38 cellular contexts compared by ENCODE assay signal in the genomic region with DNA sequence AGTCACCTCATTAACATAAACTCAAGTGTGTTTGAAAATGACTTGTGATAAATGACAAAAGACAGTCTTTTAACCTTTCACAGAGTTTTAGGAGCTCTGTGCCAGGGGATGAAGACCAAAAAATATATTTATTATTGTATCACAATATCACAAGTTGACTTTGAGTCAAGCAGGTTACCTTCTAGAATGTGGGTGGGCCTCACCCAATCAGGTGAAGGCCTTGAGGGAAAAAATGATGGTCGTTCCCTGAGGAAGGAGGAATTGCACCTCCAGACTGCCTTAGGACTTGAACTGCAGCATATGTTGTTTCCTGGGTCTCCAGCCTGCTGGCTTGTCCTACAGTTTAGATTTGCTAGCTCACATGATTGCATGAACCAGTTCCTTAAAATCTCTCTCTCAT.
"Had no signal": no experiment of that assay in that cellular context is flagged by ENCODE, and none has a peak within 500 bp of the region (broad histone marks: within the 10 kb centered on the region; RNA-seq: fewer than 3 reads in every experiment).

No MANE protein-coding gene starts in this region.

- H3K4me1 Mint-ChIP-seq: activated CD4-positive, alpha-beta memory T cell treated with anti-CD3 and anti-CD28 coated beads, Interleukin-2, amount 10 ng/mL, durations not matched to agents 7 days and 5 days; activated CD4-positive, alpha-beta T cell treated with anti-CD3 and anti-CD28 coated beads for 36 hours; activated CD4-positive, alpha-beta T cell treated with anti-CD3 and anti-CD28 coated beads, Interleukin-2, amount 10 ng/mL, durations not matched to agents 7 days and 5 days; activated CD8-positive, alpha-beta memory T cell treated with anti-CD3 and anti-CD28 coated beads, Interleukin-2, amount 10 ng/mL, durations not matched to agents 7 days and 5 days; activated naive CD4-positive, alpha-beta T cell treated with anti-CD3 and anti-CD28 coated beads, Interleukin-2, amount 10 ng/mL, durations not matched to agents 7 days and 5 days; activated naive CD4-positive, alpha-beta T cell treated with anti-CD3 and anti-CD28 coated beads, Interleukin-2, amount 50 U/mL, for 24 hours; activated naive CD8-positive, alpha-beta T cell treated with anti-CD3 and anti-CD28 coated beads, Interleukin-2, amount 10 ng/mL, durations not matched to agents 7 days and 5 days; activated naive CD8-positive, alpha-beta T cell treated with anti-CD3 and anti-CD28 coated beads, Interleukin-2, amount 50 U/mL, for 24 hours; brain; central memory CD8-positive, alpha-beta T cell had no signal

- DNase-seq: activated CD4-positive, alpha-beta memory T cell treated with anti-CD3 and anti-CD28 coated beads, Interleukin-2, amount 10 ng/mL, durations not matched to agents 7 days and 5 days; activated CD4-positive, alpha-beta T cell treated with anti-CD3 and anti-CD28 coated beads for 1 hour; activated CD4-positive, alpha-beta T cell treated with anti-CD3 and anti-CD28 coated beads for 36 hours; activated CD4-positive, alpha-beta T cell treated with anti-CD3 and anti-CD28 coated beads for 48 hours; activated CD4-positive, alpha-beta T cell treated with anti-CD3 and anti-CD28 coated beads, Interleukin-2, amount 10 ng/mL, durations not matched to agents 7 days and 5 days; activated CD4-positive, alpha-beta T cell treated with anti-CD3 and anti-CD28 coated beads, Interleukin-2, amount 50 U/mL, for 48 hours; activated CD4-positive, CD25-positive, alpha-beta regulatory T cell; activated CD8-positive, alpha-beta memory T cell treated with anti-CD3 and anti-CD28 coated beads for 24 hours; activated CD8-positive, alpha-beta memory T cell treated with anti-CD3 and anti-CD28 coated beads, Interleukin-2, amount 10 ng/mL, durations not matched to agents 7 days and 5 days; activated CD8-positive, alpha-beta T cell treated with anti-CD3 and anti-CD28 coated beads, Interleukin-2, amount 10 ng/mL, durations not matched to agents 7 days and 5 days; activated effector memory CD4-positive, alpha-beta T cell treated with Interleukin-2 at 50 U/mL for 16 hours; activated gamma-delta T cell; activated naive CD4-positive, alpha-beta T cell treated with anti-CD3 and anti-CD28 coated beads, Interleukin-2, amount 10 ng/mL, durations not matched to agents 7 days and 5 days; activated naive CD4-positive, alpha-beta T cell treated with Interleukin-2 at 50 U/mL for 16 hours; activated naive CD8-positive, alpha-beta T cell treated with anti-CD3 and anti-CD28 coated beads, Interleukin-2, amount 10 ng/mL, durations not matched to agents 7 days and 5 days; activated naive CD8-positive, alpha-beta T cell treated with anti-CD3 and anti-CD28 coated beads, Interleukin-2, amount 50 U/mL, for 24 hours; activated T-cell treated with anti-CD3 and anti-CD28 coated beads, Interleukin-2, amount 50 U/mL, for 24 hours; activated T-cell treated with anti-CD3 and anti-CD28 coated beads, Interleukin-2, amount 50 U/mL, for 48 hours; amygdala; anterior cingulate cortex; caudate nucleus; cerebellar nuclear complex; colonic mucosa; T-helper 2 cell; T-helper 9 cell had no signal

- H3K9me3 ChIP-seq: ascending aorta, colonic mucosa had no signal

- H3K27ac Mint-ChIP-seq: activated CD4-positive, alpha-beta memory T cell treated with anti-CD3 and anti-CD28 coated beads, Interleukin-2, amount 10 ng/mL, durations not matched to agents 7 days and 5 days; activated CD4-positive, alpha-beta T cell treated with anti-CD3 and anti-CD28 coated beads for 36 hours; activated CD4-positive, alpha-beta T cell treated with anti-CD3 and anti-CD28 coated beads, Interleukin-2, amount 10 ng/mL, durations not matched to agents 7 days and 5 days; activated CD8-positive, alpha-beta memory T cell treated with anti-CD3 and anti-CD28 coated beads, Interleukin-2, amount 10 ng/mL, durations not matched to agents 7 days and 5 days; activated CD8-positive, alpha-beta T cell treated with anti-CD3 and anti-CD28 coated beads, Interleukin-2, amount 10 ng/mL, durations not matched to agents 7 days and 5 days; activated naive CD4-positive, alpha-beta T cell treated with anti-CD3 and anti-CD28 coated beads, Interleukin-2, amount 10 ng/mL, durations not matched to agents 7 days and 5 days; activated naive CD4-positive, alpha-beta T cell treated with anti-CD3 and anti-CD28 coated beads, Interleukin-2, amount 50 U/mL, for 24 hours; activated naive CD8-positive, alpha-beta T cell; activated naive CD8-positive, alpha-beta T cell treated with anti-CD3 and anti-CD28 coated beads, Interleukin-2, amount 10 ng/mL, durations not matched to agents 7 days and 5 days; activated naive CD8-positive, alpha-beta T cell treated with anti-CD3 and anti-CD28 coated beads, Interleukin-2, amount 50 U/mL, for 24 hours; activated T-cell treated with anti-CD3 and anti-CD28 coated beads, Interleukin-2, amount 50 U/mL, for 24 hours; activated T-helper 2 cell treated with anti-CD3 and anti-CD28 coated beads, Interferon-gamma antibody, Interleukin-2, Interleukin-4, amounts not matched to agents 10 μg/mL and 5 μg/mL and 100 μg/mL, durations not matched to agents 14 hours and 24 hours and 36 hours; brain; T-helper 1 cell treated with Interleukin-12 subunit alpha and Interleukin-12 subunit beta and Interleukin-4 antibody, amounts not matched to agents 30 μg/mL and 1 μg/mL, for 36 hours; T-helper 2 cell treated with Interferon-gamma antibody and Interleukin-4, amounts not matched to agents 5 μg/mL and 100 μg/mL, for 36 hours had no signal

- H3K9me3 Mint-ChIP-seq: activated CD4-positive, alpha-beta memory T cell treated with anti-CD3 and anti-CD28 coated beads, Interleukin-2, amount 10 ng/mL, durations not matched to agents 7 days and 5 days; activated CD4-positive, alpha-beta T cell treated with anti-CD3 and anti-CD28 coated beads, Interleukin-2, amount 10 ng/mL, durations not matched to agents 7 days and 5 days; activated naive CD4-positive, alpha-beta T cell treated with anti-CD3 and anti-CD28 coated beads, Interleukin-2, amount 10 ng/mL, durations not matched to agents 7 days and 5 days; activated naive CD4-positive, alpha-beta T cell treated with anti-CD3 and anti-CD28 coated beads, Interleukin-2, amount 50 U/mL, for 24 hours; activated naive CD8-positive, alpha-beta T cell treated with anti-CD3 and anti-CD28 coated beads, Interleukin-2, amount 10 ng/mL, durations not matched to agents 7 days and 5 days; activated naive CD8-positive, alpha-beta T cell treated with anti-CD3 and anti-CD28 coated beads, Interleukin-2, amount 50 U/mL, for 24 hours; activated T-cell treated with anti-CD3 and anti-CD28 coated beads, Interleukin-2, amount 50 U/mL, for 24 hours; activated T-helper 2 cell treated with anti-CD3 and anti-CD28 coated beads, Interferon-gamma antibody, Interleukin-2, Interleukin-4, amounts not matched to agents 10 μg/mL and 5 μg/mL and 100 μg/mL, durations not matched to agents 14 hours and 24 hours and 36 hours; brain; central memory CD8-positive, alpha-beta T cell; T-helper 1 cell treated with Interleukin-12 subunit alpha and Interleukin-12 subunit beta and Interleukin-4 antibody, amounts not matched to agents 30 μg/mL and 1 μg/mL, for 36 hours; T-helper 2 cell treated with Interferon-gamma antibody and Interleukin-4, amounts not matched to agents 5 μg/mL and 100 μg/mL, for 36 hours had no signal

- H3K4me3 ChIP-seq: ascending aorta, cardiac muscle cell, colonic mucosa had no signal

- H3K27me3 ChIP-seq: ascending aorta, cardiac muscle cell, colonic mucosa had no signal

- H3K4me3 Mint-ChIP-seq: activated CD4-positive, alpha-beta memory T cell treated with anti-CD3 and anti-CD28 coated beads, Interleukin-2, amount 10 ng/mL, durations not matched to agents 7 days and 5 days; activated CD4-positive, alpha-beta T cell treated with anti-CD3 and anti-CD28 coated beads for 36 hours; activated CD4-positive, alpha-beta T cell treated with anti-CD3 and anti-CD28 coated beads, Interleukin-2, amount 10 ng/mL, durations not matched to agents 7 days and 5 days; activated CD8-positive, alpha-beta memory T cell treated with anti-CD3 and anti-CD28 coated beads, Interleukin-2, amount 10 ng/mL, durations not matched to agents 7 days and 5 days; activated CD8-positive, alpha-beta T cell treated with anti-CD3 and anti-CD28 coated beads, Interleukin-2, amount 10 ng/mL, durations not matched to agents 7 days and 5 days; activated naive CD4-positive, alpha-beta T cell treated with anti-CD3 and anti-CD28 coated beads, Interleukin-2, amount 10 ng/mL, durations not matched to agents 7 days and 5 days; activated naive CD4-positive, alpha-beta T cell treated with anti-CD3 and anti-CD28 coated beads, Interleukin-2, amount 50 U/mL, for 24 hours; activated naive CD8-positive, alpha-beta T cell; activated naive CD8-positive, alpha-beta T cell treated with anti-CD3 and anti-CD28 coated beads, Interleukin-2, amount 10 ng/mL, durations not matched to agents 7 days and 5 days; activated naive CD8-positive, alpha-beta T cell treated with anti-CD3 and anti-CD28 coated beads, Interleukin-2, amount 50 U/mL, for 24 hours; activated T-cell treated with anti-CD3 and anti-CD28 coated beads, Interleukin-2, amount 50 U/mL, for 24 hours; brain; central memory CD8-positive, alpha-beta T cell; T-helper 1 cell treated with Interleukin-12 subunit alpha and Interleukin-12 subunit beta and Interleukin-4 antibody, amounts not matched to agents 30 μg/mL and 1 μg/mL, for 36 hours; T-helper 2 cell treated with Interferon-gamma antibody and Interleukin-4, amounts not matched to agents 5 μg/mL and 100 μg/mL, for 36 hours had no signal

- H3K4me1 ChIP-seq: ascending aorta, colonic mucosa had no signal

- H3K27ac ChIP-seq: ascending aorta, cardiac muscle cell, colonic mucosa, VCaP had no signal

- H3K36me3 ChIP-seq: ascending aorta, cardiac muscle cell, colonic mucosa had no signal

- H3K27me3 Mint-ChIP-seq: activated CD4-positive, alpha-beta T cell treated with anti-CD3 and anti-CD28 coated beads, Interleukin-2, amount 10 ng/mL, durations not matched to agents 7 days and 5 days; activated CD8-positive, alpha-beta memory T cell treated with anti-CD3 and anti-CD28 coated beads, Interleukin-2, amount 10 ng/mL, durations not matched to agents 7 days and 5 days; activated naive CD8-positive, alpha-beta T cell had no signal

- H3K36me3 Mint-ChIP-seq: activated CD8-positive, alpha-beta memory T cell treated with anti-CD3 and anti-CD28 coated beads, Interleukin-2, amount 10 ng/mL, durations not matched to agents 7 days and 5 days; activated naive CD4-positive, alpha-beta T cell treated with anti-CD3 and anti-CD28 coated beads, Interleukin-2, amount 10 ng/mL, durations not matched to agents 7 days and 5 days; activated naive CD4-positive, alpha-beta T cell treated with anti-CD3 and anti-CD28 coated beads, Interleukin-2, amount 50 U/mL, for 24 hours; activated naive CD8-positive, alpha-beta T cell; activated naive CD8-positive, alpha-beta T cell treated with anti-CD3 and anti-CD28 coated beads, Interleukin-2, amount 10 ng/mL, durations not matched to agents 7 days and 5 days; brain had no signal

- FAIRE-seq: bronchial epithelial cell, TTC549 had no signal

- ATAC-seq: activated CD4-positive, alpha-beta T cell treated with anti-CD3 and anti-CD28 coated beads for 36 hours; activated CD4-positive, CD25-positive, alpha-beta regulatory T cell treated with anti-CD3 and anti-CD28 coated beads, Interleukin-2, amount 50 U/mL, for 24 hours; activated CD8-positive, alpha-beta memory T cell treated with anti-CD3 and anti-CD28 coated beads, Interleukin-2, amount 10 ng/mL, durations not matched to agents 7 days and 5 days; activated CD8-positive, alpha-beta T cell treated with anti-CD3 and anti-CD28 coated beads, Interleukin-2, amount 10 ng/mL, durations not matched to agents 7 days and 5 days; activated naive CD8-positive, alpha-beta T cell treated with anti-CD3 and anti-CD28 coated beads, Interleukin-2, amount 50 U/mL, for 24 hours had no signal
